In the genomic region with DNA sequence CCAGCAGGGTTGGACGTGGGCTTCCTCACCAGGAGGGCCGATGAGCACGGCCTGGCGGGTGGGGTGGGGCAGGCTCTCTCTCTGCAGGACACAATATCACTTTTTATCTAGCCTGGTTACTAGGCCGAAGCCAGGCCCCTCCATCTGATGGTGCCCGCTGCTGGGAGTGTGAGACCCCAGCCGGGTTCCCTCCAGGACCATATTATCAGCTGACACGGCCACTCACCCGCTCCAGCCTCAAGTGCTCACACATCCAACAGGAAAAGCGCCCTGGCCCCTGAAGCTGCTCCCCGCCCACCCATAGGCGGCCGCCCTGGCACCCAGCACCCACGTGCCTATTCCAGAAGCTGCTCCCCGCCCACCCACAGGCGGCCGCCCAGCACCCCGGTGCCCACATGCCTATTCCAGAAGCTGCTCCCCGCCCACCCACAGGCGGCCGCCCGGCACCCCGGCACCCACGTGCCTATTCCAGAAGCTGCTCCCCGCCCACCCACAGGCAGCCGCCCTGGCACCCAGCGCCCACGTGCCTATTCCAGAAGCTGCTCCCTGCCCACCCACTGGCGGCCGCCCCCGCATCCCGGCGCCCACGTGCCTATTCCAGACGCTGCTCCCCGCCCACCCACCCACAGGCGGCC, we compare ENCODE assay signal across 14 cellular contexts. TPM values are rescaled to one million over a fixed set of nuclear protein-coding genes. Genes with fewer than 3 reads are reported as not detected.
DNase-seq lines count a peak whose midpoint lies in the region; ATAC-seq and TF ChIP-seq lines count a peak whose summit lies in the region.
"Had no signal": no experiment of that assay in that cellular context is flagged by ENCODE, and none has a peak within 500 bp of the region (broad histone marks: within the 10 kb centered on the region; RNA-seq: fewer than 3 reads in every experiment).

No MANE protein-coding gene starts in this region.

- TF ChIP-seq CTCF in BE2C (IDR thresholded peaks at IDR 0.05; ENCODE audit: low read depth, low read length) (no peak), WERI-Rb-1 (IDR thresholded peaks at IDR 0.05; ENCODE audit: low read depth, low read length) (no peak), PC-3 (conservative IDR thresholded peaks at IDR 0.05; ENCODE audit: low read depth, low read length) (no peak)

- no peak overlapping the region for H3K4me2 ChIP-seq in PC-3 (ENCODE audit: low read length)

- H3K9ac ChIP-seq in PC-3 (ENCODE audit: low read length) = no peak overlapping the region

- H3K27ac ChIP-seq in WERI-Rb-1 (peak overlapping the region; percentile 86), PC-3 (ENCODE audit: low read length) (no peak overlapping the region)
- H3K27ac ChIP-seq: body of pancreas, epithelial cell of prostate had no signal

- no TSS peak for BruUV-seq in PC-3 (replicated peaks; lab: Mats Ljungman, UMichigan)

- CTCF ChIA-PET in PC-3 (lab: Charles Lee) = no interaction called here

- H3K9me2 ChIP-seq in PC-3 (replicated peaks; ENCODE audit: low read length) = no peaks in the 10 kb centered on the region

- 0 out of 2 replicates have a peak, but pooled peaks cover 3% of the 10 kb centered on the region for H4K20me1 ChIP-seq in PC-3 (ENCODE audit: low read length)

- no peak overlapping the region for H2AFZ ChIP-seq in PC-3 (ENCODE audit: low read length)

- H3K27me3 ChIP-seq in BE2C (no peaks in the 10 kb centered on the region), WERI-Rb-1 (ENCODE audit: insufficient read depth, low read depth, severe bottlenecking) (no peaks in the 10 kb centered on the region), PC-3 (ENCODE audit: low read length) (no peaks in the 10 kb centered on the region)
- H3K27me3 ChIP-seq: body of pancreas had no signal

- H3K4me3 ChIP-seq in BE2C (ENCODE audit: low read depth, low read length) (no peak overlapping the region), WERI-Rb-1 (ENCODE audit: low read depth, low read length) (no peak overlapping the region), PC-3 (ENCODE audit: low read length) (no peak overlapping the region)
- H3K4me3 ChIP-seq: body of pancreas had no signal

- H3K36me3 ChIP-seq in BE2C (peaks cover 47% of the 10 kb centered on the region), WERI-Rb-1 (peaks cover 53% of the 10 kb centered on the region), PC-3 (ENCODE audit: low read depth, low read length) (no peaks in the 10 kb centered on the region; the same call in 1 of the 2 replicates)

- peaks cover 55% of the 10 kb centered on the region for H3K79me2 ChIP-seq in PC-3 (ENCODE audit: low read length)

- H3K9me3 ChIP-seq in BE2C (no peaks in the 10 kb centered on the region), WERI-Rb-1 (ENCODE audit: severe bottlenecking) (no peaks in the 10 kb centered on the region), PC-3 (ENCODE audit: low read length) (no peaks in the 10 kb centered on the region)
- H3K9me3 ChIP-seq: body of pancreas had no signal

- H3K4me1 ChIP-seq in BE2C (peaks cover 14% of the 10 kb centered on the region), PC-3 (ENCODE audit: insufficient read depth, low read length) (peaks cover 13% of the 10 kb centered on the region; the same call in 1 of the 2 replicates)

- H3F3A ChIP-seq in PC-3 (ENCODE audit: low read length, unreplicated experiment) = no peaks in the 10 kb centered on the region

- ATAC-seq in left ventricle myocardium superior (no peak), PC-3 (no peak)
- ATAC-seq: body of pancreas; stimulated activated effector memory CD8-positive, alpha-beta T cell treated with anti-CD3 and anti-CD28 coated beads, Interleukin-12 subunit alpha, Interleukin-12 subunit beta, amount 100 ng/mL, for 72 hours had no signal

- peak; percentile 6 for DNase-seq in BE2C
- no peak for DNase-seq in WERI-Rb-1
- peak; percentile 17 for DNase-seq in left ventricle myocardium superior
- DNase-seq in posterior vena cava (ENCODE audit: low spot score) = peak; percentile 74
- DNase-seq in mucosa of gallbladder (ENCODE audit: low spot score) = no peak
- no peak for DNase-seq in PC-3
- no peak for DNase-seq in EL
- DNase-seq: activated CD4-positive, alpha-beta T cell treated with anti-CD3 and anti-CD28 coated beads for 4 hours; activated naive CD4-positive, alpha-beta T cell treated with Interleukin-2 at 50 U/mL for 16 hours; NCI-H1694; T1000 had no signal

- POLR2A ChIA-PET in PC-3 (lab: Charles Lee; ENCODE audit: unreplicated experiment) = interaction anchor here (0.6 kb wide), 1 partner anchor 1039 kb away, joined by 3 read pairs; no protein-coding TSS in a partner anchor

- intact Hi-C loops in left ventricle myocardium superior (cut with micrococcal nuclease) (no loop called here), posterior vena cava (cut with DNase I) (no loop called here), PC-3 (cut with micrococcal nuclease) (no loop called here)

RNA-seq across cellular contexts. Expression of a gene that starts 5.0 kb away (rescaled TPM):
- polyA plus RNA-seq in BE2C (2012; ENCODE audit: insufficient read depth, insufficient read length, low read depth) = 63.1 TPM
- total RNA-seq in left ventricle myocardium superior (7.6 TPM), posterior vena cava (1 to 10 TPM; 4.5 to 6.5 TPM), mucosa of gallbladder (7.0 TPM), PC-3 (2014; rRNA removed) (54.2 and 66.6 TPM in 2 replicates)

Comparison
In these comparisons a context has a peak if more than half of its experiments do, and no peak if none do; other contexts are left out.
1. DNase-seq: peak in BE2C (single experiment), left ventricle myocardium superior (single experiment) and posterior vena cava (single experiment); none in WERI-Rb-1 (single experiment), mucosa of gallbladder (single experiment), PC-3 (single experiment) and EL (single experiment).